In genomic region chr5:61301820-61302563, GRCh38 we compare ENCODE assay signal across 9 cellular contexts. TPM values are rescaled to one million over a fixed set of nuclear protein-coding genes. Genes with fewer than 3 reads are reported as not detected.
DNase-seq lines count a peak whose midpoint lies in the region; ATAC-seq, FAIRE-seq and TF ChIP-seq lines count a peak whose summit lies in the region.
"Had no signal": no experiment of that assay in that cellular context is flagged by ENCODE, and none has a peak within 500 bp of the region (broad histone marks: within the 10 kb centered on the region; RNA-seq: fewer than 3 reads in every experiment).

No MANE protein-coding gene starts in this region.

- peak; percentile 14; the same call in 1 of the 2 replicates for TF ChIP-seq RAD21 in Ishikawa (IDR thresholded peaks at IDR 0.05; ENCODE audit: low read depth)

- TF ChIP-seq CTCF in bronchial epithelial cell (IDR thresholded peaks at IDR 0.05; ENCODE audit: insufficient read depth, low read length, severe bottlenecking): no peak
- TF ChIP-seq CTCF in tibial artery (IDR thresholded peaks at IDR 0.05): no peak

- intact Hi-C loops in left colon (cut with DNase I, micrococcal nuclease) (no loop called here), tibial artery (cut with DNase I; ENCODE audit: low total_unique reads) (no loop called here)

- H3K4me3 ChIP-seq in bronchial epithelial cell (ENCODE audit: low read depth, low read length) (no peak overlapping the region), tibial artery (no peak overlapping the region)

- peak; percentile 97 for FAIRE-seq in bronchial epithelial cell (lab: Jason Lieb, UNC)
- FAIRE-seq: frontal cortex had no signal

- H3K27ac ChIP-seq in tibial artery: peak overlapping the region; percentile 53 to 74

- TF ChIP-seq EP300 in Ishikawa (IDR thresholded peaks at IDR 0.05; ENCODE audit: borderline replicate concordance): peak; percentile 66; the same call in 1 of the 2 replicates

- H3K36me3 ChIP-seq in bronchial epithelial cell (ENCODE audit: control insufficient read depth, insufficient read depth, low read length): no peaks in the 10 kb centered on the region
- H3K36me3 ChIP-seq in tibial artery: no peaks in the 10 kb centered on the region

- H3K4me1 ChIP-seq in tibial artery: peaks cover 0 to 38% (median 21%) of the 10 kb centered on the region in 4 donors

- no peaks in the 10 kb centered on the region for H3K9me3 ChIP-seq in tibial artery

- DNase-seq in bronchial epithelial cell (ENCODE audit: low read depth) (peak; percentile 98), left colon (peak in 1 of 2 donors; percentile 81), tibial artery (peak; percentile 87 to 94), retina (no peak)
- no peak for DNase-seq in activated CD4-positive, alpha-beta T cell treated with anti-CD3 and anti-CD28 coated beads, Interleukin-2, amount 50 U/mL, for 48 hours

- H3K27me3 ChIP-seq in bronchial epithelial cell (ENCODE audit: control insufficient read depth, insufficient read depth, low read length) (no peaks in the 10 kb centered on the region), tibial artery (no peaks in the 10 kb centered on the region)

- peak; percentile 48 for ATAC-seq in left colon
- ATAC-seq in GM19455 (IDR thresholded peaks at IDR 0.05; ENCODE audit: unreplicated experiment): no peak
- no peak for ATAC-seq in GM21390 (IDR thresholded peaks at IDR 0.05; ENCODE audit: unreplicated experiment)

TF ChIP-seq in Ishikawa, 13 proteins besides CTCF, POLR2A, EP300 and RAD21:
- peak; percentile 70 for TF ChIP-seq NFIC (IDR thresholded peaks at IDR 0.05)
- TF ChIP-seq CEBPB (IDR thresholded peaks at IDR 0.05): peak; percentile 90
- TF ChIP-seq CREB1 (IDR thresholded peaks at IDR 0.05; ENCODE audit: low read depth): 0 out of 2 replicates have a peak, but pooled peaks have one; percentile 18
- peak; percentile 12; the same call in 1 of the 2 replicates for TF ChIP-seq USF1 (IDR thresholded peaks at IDR 0.05)
- TF ChIP-seq TEAD4 (IDR thresholded peaks at IDR 0.05): peak; percentile 91
- TF ChIP-seq YY1 (IDR thresholded peaks at IDR 0.05; ENCODE audit: low read depth): no peak
- peak; percentile 54; the same call in 1 of the 2 replicates for TF ChIP-seq TCF12 (IDR thresholded peaks at IDR 0.05; ENCODE audit: low read depth)
- TF ChIP-seq REST (IDR thresholded peaks at IDR 0.05; ENCODE audit: low read depth): no peak
TF ChIP-seq in Ishikawa: peak in this region for 6.

RNA-seq across cellular contexts. Expression of gene ZSWIM6, which starts 30.1 kb away (rescaled TPM):
- 5.6 and 5.8 TPM in 2 replicates for total RNA-seq in bronchial epithelial cell
- total RNA-seq in left colon: 10 to 100 TPM; 22.5 to 27.1 TPM

Comparison
In these comparisons a context has a peak if more than half of its experiments do, and no peak if none do; other contexts are left out.
1. DNase-seq: peak in bronchial epithelial cell (single experiment) and tibial artery (2 of 2); none in activated CD4-positive, alpha-beta T cell treated with anti-CD3 and anti-CD28 coated beads, Interleukin-2, amount 50 U/mL, for 48 hours (0 of 2) and retina (single experiment).